11 cellular contexts compared by ENCODE assay signal in genomic region chrX:36957425-36958328, GRCh38. TPM values are rescaled to one million over a fixed set of nuclear protein-coding genes. Genes with fewer than 3 reads are reported as not detected.
A peak's percentile ranks its signal among the peaks of the same experiment; 100 is the strongest.
DNase-seq lines count a peak whose midpoint lies in the region; ATAC-seq, FAIRE-seq and TF ChIP-seq lines count a peak whose summit lies in the region.
"Had no signal": no experiment of that assay in that cellular context is flagged by ENCODE, and none has a peak within 500 bp of the region (broad histone marks: within the 10 kb centered on the region; RNA-seq: fewer than 3 reads in every experiment).

No MANE protein-coding gene starts in this region.

- in situ Hi-C loops in astrocyte of the cerebellum (cut with HindIII; ENCODE audit: low sequenced_read_pairs): no loop called here

- H3K27ac ChIP-seq in small intestine (ENCODE audit: low read depth in 1 of 2, low read length in 1 of 2): no peak overlapping the region

- H3K27me3 ChIP-seq in small intestine (ENCODE audit: control insufficient read depth in 2 of 2, insufficient read depth in 2 of 2, low read length in 2 of 2): no peaks in the 10 kb centered on the region
- H3K27me3 ChIP-seq: MG63 had no signal

- DNase-seq in HTR-8/SVneo (ENCODE audit: insufficient read length, low spot score) (peak; percentile 5), astrocyte of the cerebellum (ENCODE audit: low read depth) (no peak), islet precursor cell (peak; percentile 86), small intestine (peak; percentile 0), NCI-H2029 treated with DMSO at 0.1 percent for 48 hours (lab: John Stamatoyannopoulos, UW) (no peak)
- DNase-seq: activated naive CD4-positive, alpha-beta T cell treated with anti-CD3 and anti-CD28 coated beads, Interleukin-2, amount 50 U/mL, for 16 hours; MG63; T-helper 2 cell had no signal

- peak; percentile 33 for TF ChIP-seq CTCF in astrocyte of the cerebellum (IDR thresholded peaks at IDR 0.05; ENCODE audit: low read depth, low read length, missing control alignments)

- 3 to 36% (median 22%) methylated on average over 32 to 91 of the region's 91 CpGs for WGBS in small intestine, 3 donors

- no peaks in the 10 kb centered on the region for H3K4me1 ChIP-seq in small intestine (ENCODE audit: control insufficient read depth in 2 of 2, insufficient read depth in 1 of 2, low read depth in 1 of 2, low read length in 1 of 2)

- no peaks in the 10 kb centered on the region for H3K36me3 ChIP-seq in small intestine (ENCODE audit: control insufficient read depth in 2 of 2, insufficient read depth in 2 of 2, low read length in 2 of 2)
- H3K36me3 ChIP-seq: MG63 had no signal

- FAIRE-seq in HTR-8/SVneo (lab: Jason Lieb, UNC): peak; percentile 77
- FAIRE-seq in small intestine (lab: Jason Lieb, UNC): no peak
- FAIRE-seq: frontal cortex had no signal

- H3K4me3 ChIP-seq in astrocyte of the cerebellum (ENCODE audit: low read depth, low read length): peak overlapping the region; percentile 45
- H3K4me3 ChIP-seq in small intestine (ENCODE audit: low read depth in 1 of 2, low read length in 2 of 2): peak overlapping the region in 1 of 2 donors; percentile 23
- H3K4me3 ChIP-seq: MG63 had no signal

- ATAC-seq in GM21529 (IDR thresholded peaks at IDR 0.05; ENCODE audit: unreplicated experiment) (no peak), GM21526 (IDR thresholded peaks at IDR 0.05; ENCODE audit: low FRiP score, unreplicated experiment) (no peak)

- no peaks in the 10 kb centered on the region for H3K9me3 ChIP-seq in small intestine (ENCODE audit: control insufficient read depth, low read depth)
- H3K9me3 ChIP-seq: MG63 had no signal

RNA-seq across cellular contexts. Expression of gene FAM47C, which starts 50.5 kb away (rescaled TPM):
- not detected for polyA plus RNA-seq in small intestine

Comparison
In these comparisons a context has a peak if more than half of its experiments do, and no peak if none do; other contexts are left out.
1. DNase-seq: peak in HTR-8/SVneo (single experiment), islet precursor cell (single experiment) and small intestine (single experiment); none in astrocyte of the cerebellum (single experiment) and NCI-H2029 treated with DMSO at 0.1 percent for 48 hours (single experiment).